In the genomic region with DNA sequence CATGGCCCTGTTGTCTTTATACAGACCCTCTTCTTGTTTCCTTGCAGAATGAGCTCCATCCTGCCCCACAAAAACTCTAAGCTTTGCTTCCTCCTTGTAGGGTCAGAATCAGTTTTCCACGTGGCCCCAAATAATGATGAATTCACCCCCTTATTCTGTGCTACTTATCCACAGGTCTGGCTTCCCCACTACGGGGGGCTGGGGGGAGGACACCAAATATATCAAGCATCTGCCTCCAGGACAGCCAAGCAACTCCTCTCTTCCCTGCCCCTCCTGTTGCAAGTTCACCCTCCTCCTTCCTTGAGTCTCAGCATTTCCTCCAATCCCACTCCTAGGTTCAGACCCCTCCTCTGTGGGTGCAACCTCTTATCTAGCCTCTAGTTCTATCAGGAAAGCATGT, we compare ENCODE assay signal across 20 cellular contexts.
DNase-seq lines count a peak whose midpoint lies in the region; ATAC-seq, FAIRE-seq and TF ChIP-seq lines count a peak whose summit lies in the region.
"Had no signal": no experiment of that assay in that cellular context is flagged by ENCODE, and none has a peak within 500 bp of the region (broad histone marks: within the 10 kb centered on the region; RNA-seq: fewer than 3 reads in every experiment).

No MANE protein-coding gene starts in this region.

- DNase-seq in DND-41 (no peak), endodermal cell (peak; percentile 28), GM12891 (ENCODE audit: insufficient read length, low spot score) (no peak)
- DNase-seq: Calu3; CD4-positive, alpha-beta memory T cell; DMS 273 treated with DMSO at 0.1 percent for 48 hours; DMS53; GOT3; H7; KG1 had no signal

- no peaks in the 10 kb centered on the region for H4K20me1 ChIP-seq in BLaER1 treated with 17β-estradiol and CSF1 and Interleukin-3, amounts not matched to agents 10 nM and 100 nM
- H4K20me1 ChIP-seq in DND-41 (ENCODE audit: insufficient read depth, low read length), result no peaks in the 10 kb centered on the region

- H3K9me3 ChIP-seq in BLaER1 treated with 17β-estradiol and CSF1 and Interleukin-3, amounts not matched to agents 10 nM and 100 nM (replicated peaks in 1 of 11), result no peaks in the 10 kb centered on the region
- H3K9me3 ChIP-seq in DND-41 (ENCODE audit: insufficient read depth, low read length, severe bottlenecking) (no peaks in the 10 kb centered on the region), endodermal cell (ENCODE audit: control insufficient read depth, low read length) (no peaks in the 10 kb centered on the region)

- no peak overlapping the region for H3K27ac Mint-ChIP-seq in endodermal cell
- H3K27ac Mint-ChIP-seq: B cell; CD4-positive, alpha-beta memory T cell had no signal

- H3K9me3 Mint-ChIP-seq in endodermal cell, result no peaks in the 10 kb centered on the region
- H3K9me3 Mint-ChIP-seq: CD4-positive, alpha-beta memory T cell; IgD-negative memory B cell had no signal

- ATAC-seq in DND-41 (ENCODE audit: insufficient read depth, low read depth) (peak; percentile 55), GM18909 (IDR thresholded peaks at IDR 0.05; ENCODE audit: poor library complexity, unreplicated experiment) (no peak), GM18519 (IDR thresholded peaks at IDR 0.05; ENCODE audit: low FRiP score, unreplicated experiment) (no peak)
- ATAC-seq: HepG2 had no signal

- H3K4me1 Mint-ChIP-seq in endodermal cell, result peaks cover 2% of the 10 kb centered on the region
- H3K4me1 Mint-ChIP-seq: B cell, IgD-negative memory B cell had no signal

- no peaks in the 10 kb centered on the region for H3K79me2 ChIP-seq in DND-41 (ENCODE audit: insufficient read depth, low read length)

- no peak overlapping the region for H2AFZ ChIP-seq in DND-41 (ENCODE audit: low read depth, low read length)

- H3K4me3 Mint-ChIP-seq in endodermal cell, result no peak overlapping the region
- H3K4me3 Mint-ChIP-seq: B cell; CD4-positive, alpha-beta memory T cell; IgD-negative memory B cell had no signal

- H3K4me1 ChIP-seq in BLaER1 treated with 17β-estradiol and CSF1 and Interleukin-3, amounts not matched to agents 10 nM and 100 nM, result peaks cover 0 to 14% (median 11%) of the 10 kb centered on the region in 10 experiments; a peak in 13 of 20 replicates
- H3K4me1 ChIP-seq in DND-41 (ENCODE audit: insufficient read depth, low read length) (peaks cover 19% of the 10 kb centered on the region), endodermal cell (ENCODE audit: control insufficient read depth, insufficient read depth, low read length) (no peaks in the 10 kb centered on the region)

- no peak for FAIRE-seq in GM12891 (lab: Jason Lieb, UNC)
- FAIRE-seq: G401.6, GM12892, GM18507, HepG2 had no signal

- TF ChIP-seq POLR2A in GM12891 (IDR thresholded peaks at IDR 0.05; ENCODE audit: low read depth, low read length), result no peak

- H3K36me3 Mint-ChIP-seq in endodermal cell (ENCODE audit: low read depth), result no peaks in the 10 kb centered on the region
- H3K36me3 Mint-ChIP-seq: CD4-positive, alpha-beta memory T cell; IgD-negative memory B cell had no signal

- H3K27me3 Mint-ChIP-seq in endodermal cell (ENCODE audit: insufficient read depth), result peaks cover 8% of the 10 kb centered on the region

- H3K4me3 ChIP-seq in BLaER1 treated with 17β-estradiol and CSF1 and Interleukin-3, amounts not matched to agents 10 nM and 100 nM, result no peak overlapping the region
- H3K4me3 ChIP-seq in DND-41 (ENCODE audit: low read depth in 1 of 2, low read length in 2 of 2) (no peak overlapping the region), endodermal cell (ENCODE audit: low read length) (no peak overlapping the region)

- peak overlapping the region in 8 of 11 experiments; percentile 21 to 67 (median 51); a peak in 15 of 22 replicates for H3K4me2 ChIP-seq in BLaER1 treated with 17β-estradiol and CSF1 and Interleukin-3, amounts not matched to agents 10 nM and 100 nM
- no peak overlapping the region for H3K4me2 ChIP-seq in DND-41 (ENCODE audit: insufficient read depth, low read length)

- no peaks in the 10 kb centered on the region for H3K27me3 ChIP-seq in BLaER1 treated with 17β-estradiol and CSF1 and Interleukin-3, amounts not matched to agents 10 nM and 100 nM
- H3K27me3 ChIP-seq in DND-41 (ENCODE audit: insufficient read depth, low read length, poor library complexity) (no peaks in the 10 kb centered on the region), endodermal cell (ENCODE audit: control insufficient read depth, insufficient read depth, low read length, poor library complexity, severe bottlenecking) (no peaks in the 10 kb centered on the region)

- TF ChIP-seq CTCF in DND-41 (IDR thresholded peaks at IDR 0.05; ENCODE audit: borderline replicate concordance, extremely low read depth, low read length, poor library complexity, severe bottlenecking) (no peak), endodermal cell (conservative IDR thresholded peaks at IDR 0.05) (no peak)

- no peaks in the 10 kb centered on the region for H3K36me3 ChIP-seq in BLaER1 treated with 17β-estradiol and CSF1 and Interleukin-3, amounts not matched to agents 10 nM and 100 nM
- H3K36me3 ChIP-seq in DND-41 (ENCODE audit: insufficient read depth, low read length) (no peaks in the 10 kb centered on the region), endodermal cell (ENCODE audit: control insufficient read depth, insufficient read depth, low read length) (no peaks in the 10 kb centered on the region)

- H3K27ac ChIP-seq in BLaER1 treated with 17β-estradiol and CSF1 and Interleukin-3, amounts not matched to agents 10 nM and 100 nM, result no peak overlapping the region
- no peak overlapping the region for H3K27ac ChIP-seq in DND-41 (ENCODE audit: low read length)
- no peak overlapping the region for H3K27ac ChIP-seq in endodermal cell (ENCODE audit: low read depth, low read length)
- H3K27ac ChIP-seq: C4-2B had no signal

- no peak overlapping the region for H3K9ac ChIP-seq in BLaER1 treated with 17β-estradiol and CSF1 and Interleukin-3, amounts not matched to agents 10 nM and 100 nM
- H3K9ac ChIP-seq in DND-41 (ENCODE audit: low read depth, low read length) (no peak overlapping the region), endodermal cell (ENCODE audit: extremely low read depth, low read length, poor library complexity, severe bottlenecking) (no peak overlapping the region)

- 90% methylated on average over 2 of the region's 2 CpGs; no CpG with 5 or more reads in 1 of the 2 experiments for WGBS in endodermal cell (ENCODE audit: insufficient coverage in 1 of 2, insufficient read length in 1 of 2), 2 experiments

TF ChIP-seq in GM12891, 5 proteins besides CTCF, POLR2A, EP300 and RAD21:
- TF ChIP-seq TAF1 (IDR thresholded peaks at IDR 0.05; ENCODE audit: low read depth, low read length) (no peak), POU2F2 (IDR thresholded peaks at IDR 0.05; ENCODE audit: low read depth, low read length) (no peak), POLR2AphosphoS5 (IDR thresholded peaks at IDR 0.05; ENCODE audit: low read depth, low read length) (no peak), SPI1 (IDR thresholded peaks at IDR 0.05; ENCODE audit: low read depth, low read length) (no peak)
